ENCODE assay signal across 9 cellular contexts in the genomic region with DNA sequence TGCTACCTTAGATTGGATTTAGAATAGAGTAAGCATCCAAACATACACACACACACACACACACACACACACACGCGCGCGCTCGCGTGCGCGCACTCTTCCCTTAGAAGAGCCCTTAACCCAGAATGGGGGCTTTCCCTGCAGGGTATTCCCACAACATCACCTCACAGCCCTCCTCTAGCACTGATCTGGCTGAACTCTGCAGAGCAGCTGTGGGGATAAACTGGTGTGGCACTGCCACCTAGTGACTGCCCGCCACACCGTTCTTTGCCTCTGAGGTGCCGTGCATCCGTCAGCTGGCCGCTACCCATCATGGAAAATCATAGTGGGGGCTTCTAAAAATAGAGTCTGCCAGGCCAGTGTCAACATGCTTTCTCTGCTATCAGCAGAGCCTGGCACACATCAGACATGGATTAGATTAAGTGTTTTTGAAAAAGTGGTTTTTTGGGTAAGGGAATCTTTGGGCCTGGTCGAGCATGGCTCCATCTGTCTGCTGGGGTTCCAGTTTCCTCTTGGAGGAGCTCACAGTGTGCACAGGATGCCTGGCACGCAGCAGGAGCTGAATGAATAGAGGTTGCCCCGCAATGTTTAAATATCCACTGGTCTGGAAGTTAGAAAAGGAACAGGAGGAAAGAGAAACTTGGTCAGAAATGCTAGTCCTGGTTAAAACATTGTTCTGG.
A peak's percentile ranks its signal among the peaks of the same experiment; 100 is the strongest.
DNase-seq lines count a peak whose midpoint lies in the region; ATAC-seq and TF ChIP-seq lines count a peak whose summit lies in the region.
"Had no signal": no experiment of that assay in that cellular context is flagged by ENCODE, and none has a peak within 500 bp of the region (broad histone marks: within the 10 kb centered on the region; RNA-seq: fewer than 3 reads in every experiment).

No MANE protein-coding gene starts in this region.

- TF ChIP-seq CTCF in neural progenitor cell (IDR thresholded peaks at IDR 0.05): peak; percentile 88
- TF ChIP-seq CTCF in upper lobe of left lung (IDR thresholded peaks at IDR 0.05): peak; percentile 49 to 83 (median 68)

- no peaks in the 10 kb centered on the region for H3K27me3 ChIP-seq in neural progenitor cell
- no peaks in the 10 kb centered on the region for H3K27me3 ChIP-seq in upper lobe of left lung

- TF ChIP-seq POLR2A in upper lobe of left lung (IDR thresholded peaks at IDR 0.05): no peak

- H3F3A ChIP-seq in neural progenitor cell (ENCODE audit: low read depth): peaks cover 4% of the 10 kb centered on the region

- no peak overlapping the region for H3K4me3 Mint-ChIP-seq in activated CD8-positive, alpha-beta T cell treated with anti-CD3 and anti-CD28 coated beads, Interleukin-2, amount 10 ng/mL, durations not matched to agents 7 days and 5 days
- H3K4me3 Mint-ChIP-seq in neural progenitor cell: peak overlapping the region; percentile 24
- H3K4me3 Mint-ChIP-seq: activated naive CD4-positive, alpha-beta T cell treated with anti-CD3 and anti-CD28 coated beads, Interleukin-2, amount 50 U/mL, for 24 hours had no signal

- POLR2A ChIA-PET in activated CD8-positive, alpha-beta T cell treated with anti-CD3 and anti-CD28 coated beads, Interleukin-2, amount 10 ng/mL, durations not matched to agents 7 days and 5 days (lab: Charles Lee): no interaction called here

- H3K4me1 Mint-ChIP-seq in activated CD8-positive, alpha-beta T cell treated with anti-CD3 and anti-CD28 coated beads, Interleukin-2, amount 10 ng/mL, durations not matched to agents 7 days and 5 days (ENCODE audit: low read depth): no peaks in the 10 kb centered on the region
- H3K4me1 Mint-ChIP-seq in neural progenitor cell: peaks cover 17% of the 10 kb centered on the region
- H3K4me1 Mint-ChIP-seq: activated naive CD4-positive, alpha-beta T cell treated with anti-CD3 and anti-CD28 coated beads, Interleukin-2, amount 50 U/mL, for 24 hours had no signal

- peaks cover 8% of the 10 kb centered on the region for H4K20me1 ChIP-seq in neural progenitor cell (ENCODE audit: low read depth)

- ATAC-seq in GM18907 (IDR thresholded peaks at IDR 0.05; ENCODE audit: unreplicated experiment) (peak; percentile 99), HG03060 (IDR thresholded peaks at IDR 0.05; ENCODE audit: low read depth, unreplicated experiment) (peak; percentile 94), upper lobe of left lung (ENCODE audit: low FRiP score in 2 of 2) (peak; percentile 88 to 89)
- ATAC-seq in activated CD8-positive, alpha-beta T cell treated with anti-CD3 and anti-CD28 coated beads, Interleukin-2, amount 10 ng/mL, durations not matched to agents 7 days and 5 days: peak; percentile 90

- H3K4me3 ChIP-seq in neural progenitor cell: no peak overlapping the region
- H3K4me3 ChIP-seq in upper lobe of left lung: no peak overlapping the region

- no peak overlapping the region for H2AFZ ChIP-seq in neural progenitor cell (replicated peaks)

- H3K4me2 ChIP-seq in neural progenitor cell: peak overlapping the region; percentile 1

- peaks cover 60% of the 10 kb centered on the region for H3K79me2 ChIP-seq in neural progenitor cell (ENCODE audit: low read depth)

- H3K36me3 ChIP-seq in neural progenitor cell (no peaks in the 10 kb centered on the region), upper lobe of left lung (no peaks in the 10 kb centered on the region)

- H3K9ac ChIP-seq in neural progenitor cell: no peak overlapping the region

- H3K9me3 Mint-ChIP-seq in activated CD8-positive, alpha-beta T cell treated with anti-CD3 and anti-CD28 coated beads, Interleukin-2, amount 10 ng/mL, durations not matched to agents 7 days and 5 days (ENCODE audit: insufficient read depth): no peaks in the 10 kb centered on the region
- H3K9me3 Mint-ChIP-seq in neural progenitor cell: no peaks in the 10 kb centered on the region
- H3K9me3 Mint-ChIP-seq: activated naive CD4-positive, alpha-beta T cell treated with anti-CD3 and anti-CD28 coated beads, Interleukin-2, amount 50 U/mL, for 24 hours had no signal

- H3K27me3 Mint-ChIP-seq in activated CD8-positive, alpha-beta T cell treated with anti-CD3 and anti-CD28 coated beads, Interleukin-2, amount 10 ng/mL, durations not matched to agents 7 days and 5 days (ENCODE audit: low read depth): peaks cover 3% of the 10 kb centered on the region
- H3K27me3 Mint-ChIP-seq in neural progenitor cell (ENCODE audit: insufficient read depth, low read depth): no peaks in the 10 kb centered on the region

- H3K27ac ChIP-seq in neural progenitor cell: no peak overlapping the region
- no peak overlapping the region for H3K27ac ChIP-seq in upper lobe of left lung

- H3K36me3 Mint-ChIP-seq in activated CD8-positive, alpha-beta T cell treated with anti-CD3 and anti-CD28 coated beads, Interleukin-2, amount 10 ng/mL, durations not matched to agents 7 days and 5 days (ENCODE audit: low read depth): no peaks in the 10 kb centered on the region
- no peaks in the 10 kb centered on the region for H3K36me3 Mint-ChIP-seq in neural progenitor cell
- H3K36me3 Mint-ChIP-seq: activated naive CD4-positive, alpha-beta T cell treated with anti-CD3 and anti-CD28 coated beads, Interleukin-2, amount 50 U/mL, for 24 hours had no signal

- 8 to 10% methylated on average over 13 of the region's 16 CpGs for WGBS in upper lobe of left lung, 2 donors

- no peak overlapping the region for H3K27ac Mint-ChIP-seq in activated CD8-positive, alpha-beta T cell treated with anti-CD3 and anti-CD28 coated beads, Interleukin-2, amount 10 ng/mL, durations not matched to agents 7 days and 5 days
- no peak overlapping the region for H3K27ac Mint-ChIP-seq in neural progenitor cell
- H3K27ac Mint-ChIP-seq: activated naive CD4-positive, alpha-beta T cell treated with anti-CD3 and anti-CD28 coated beads, Interleukin-2, amount 50 U/mL, for 24 hours had no signal

- H3K9me3 ChIP-seq in neural progenitor cell (ENCODE audit: low read depth) (no peaks in the 10 kb centered on the region), upper lobe of left lung (no peaks in the 10 kb centered on the region)

- peak; percentile 7 for DNase-seq in CMK (ENCODE audit: low read depth)
- peak; percentile 37 for DNase-seq in NCI-H345 (lab: John Stamatoyannopoulos, UW)
- DNase-seq in activated CD8-positive, alpha-beta T cell treated with anti-CD3 and anti-CD28 coated beads, Interleukin-2, amount 10 ng/mL, durations not matched to agents 7 days and 5 days: peak; percentile 53
- DNase-seq in fibroblast of peridontal ligament (ENCODE audit: extremely low read depth): peak; percentile 56
- DNase-seq in neural progenitor cell (ENCODE audit: low spot score): peak; percentile 88
- DNase-seq in upper lobe of left lung: peak; percentile 51 to 75

- no peak for TF ChIP-seq EP300 in upper lobe of left lung (IDR thresholded peaks at IDR 0.05)

- H3K4me1 ChIP-seq in neural progenitor cell (peaks cover 17% of the 10 kb centered on the region), upper lobe of left lung (peaks cover 0 to 7% (median 2%) of the 10 kb centered on the region in 4 donors)

- CTCF ChIA-PET in activated CD8-positive, alpha-beta T cell treated with anti-CD3 and anti-CD28 coated beads, Interleukin-2, amount 10 ng/mL, durations not matched to agents 7 days and 5 days (lab: Charles Lee): interaction anchor here (0.6 to 5.1 kb wide), 5 partner anchors 13 to 840 kb away, joined by 3 to 39 read pairs (median 6); no protein-coding TSS in a partner anchor

Comparison
In these comparisons a context has a peak if more than half of its experiments do, and no peak if none do; other contexts are left out.
1. DNase-seq: peak in every context shown above with its lines; median percentile 88 in neural progenitor cell; 63 in upper lobe of left lung; 56 in fibroblast of peridontal ligament; 53 in activated CD8-positive, alpha-beta T cell treated with anti-CD3 and anti-CD28 coated beads, Interleukin-2, amount 10 ng/mL, durations not matched to agents 7 days and 5 days; 37 in NCI-H345; 7 in CMK.